In genomic region chr2:181384923-181385322, GRCh38 we compare ENCODE assay signal across 11 cellular contexts.
"Had no signal": no experiment of that assay in that cellular context is flagged by ENCODE, and none has a peak within 500 bp of the region (broad histone marks: within the 10 kb centered on the region; RNA-seq: fewer than 3 reads in every experiment).

No MANE protein-coding gene starts in this region.

- H3K4me3 ChIP-seq: GM23248, GM23338, HAP-1 had no signal

- DNase-seq: GM23248, GOT3, H7, H9, HCEC 1CT, HFFc6 had no signal

- ATAC-seq: GM23338, HCT116 had no signal

- H3K9me3 ChIP-seq: HAP-1 had no signal

- H3K36me3 ChIP-seq: HAP-1 had no signal

- H3K9ac ChIP-seq: GM23248 had no signal

- H3K27ac ChIP-seq: GM23248 had no signal

- H3K4me1 ChIP-seq: HAP-1 had no signal

- H3K4me2 ChIP-seq: GM23338 had no signal

- FAIRE-seq: H1, H54 had no signal

- H2AFZ ChIP-seq: GM23248, GM23338 had no signal
